Comparison of ENCODE assay signal across 21 cellular contexts in the genomic region with DNA sequence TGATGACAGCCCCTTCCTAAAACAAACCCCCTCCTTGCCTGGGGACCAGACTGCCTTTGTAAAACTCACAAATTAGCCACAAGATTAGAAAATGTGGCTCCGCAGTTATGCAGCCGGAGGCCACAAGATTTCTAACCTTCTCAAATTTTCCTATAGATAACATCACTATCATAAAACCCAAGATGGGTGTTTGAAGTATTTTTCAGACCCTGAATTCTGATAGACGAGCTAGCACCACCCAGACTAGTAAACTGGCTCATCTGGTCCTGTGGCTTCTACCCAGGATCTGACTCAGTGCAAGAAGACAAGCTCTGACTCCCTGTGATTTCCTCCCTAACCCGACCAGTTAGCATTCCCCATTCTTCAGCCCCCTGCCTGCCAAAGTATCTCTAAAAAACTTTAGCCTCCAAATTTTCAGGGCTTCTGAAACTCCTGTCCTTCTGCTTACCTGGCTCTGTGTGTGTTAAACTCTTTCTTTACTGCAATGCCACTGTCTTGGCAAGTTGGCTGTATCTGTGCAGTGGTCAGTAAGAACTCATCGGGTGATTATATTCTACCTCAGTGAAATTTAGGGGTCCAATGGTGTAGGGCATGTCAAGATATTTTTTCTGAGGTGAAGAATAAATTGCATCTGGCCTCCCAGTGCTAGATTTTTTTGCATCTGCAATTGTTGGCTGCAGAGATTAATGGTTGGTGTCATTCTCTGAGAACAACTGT.
A peak's percentile ranks its signal among the peaks of the same experiment; 100 is the strongest.
DNase-seq lines count a peak whose midpoint lies in the region; ATAC-seq, FAIRE-seq and TF ChIP-seq lines count a peak whose summit lies in the region.
"Had no signal": no experiment of that assay in that cellular context is flagged by ENCODE, and none has a peak within 500 bp of the region (broad histone marks: within the 10 kb centered on the region; RNA-seq: fewer than 3 reads in every experiment).

No MANE protein-coding gene starts in this region.

- no peak overlapping the region for H3K4me3 Mint-ChIP-seq in activated T-cell treated with anti-CD3 and anti-CD28 coated beads, Interleukin-2, amount 50 U/mL, for 4 hours
- no peak overlapping the region for H3K4me3 Mint-ChIP-seq in activated T-cell treated with anti-CD3 and anti-CD28 coated beads, Interleukin-2, amount 50 U/mL, for 24 hours
- H3K4me3 Mint-ChIP-seq: activated T-helper 1 cell treated with anti-CD3 and anti-CD28 coated beads, Interleukin-12 subunit alpha, Interleukin-12 subunit beta, Interleukin-2, Interleukin-4 antibody, amounts not matched to agents 30 ng/mL and 10 ng/mL and 1 ng/mL, durations not matched to agents 14 hours and 24 hours and 36 hours; T-helper 17 cell had no signal

- no peak for TF ChIP-seq CTCF in bronchial epithelial cell (IDR thresholded peaks at IDR 0.05; ENCODE audit: insufficient read depth, low read length, severe bottlenecking)

- ATAC-seq in activated T-cell treated with anti-CD3 and anti-CD28 coated beads, Interleukin-2, amount 50 U/mL, for 4 hours: peak; percentile 75 to 87
- no peak for ATAC-seq in GM21381 (IDR thresholded peaks at IDR 0.05; ENCODE audit: unreplicated experiment)
- ATAC-seq: heart right ventricle, HepG2, Right ventricle myocardium inferior, T-helper 17 cell had no signal

- H3K4me1 Mint-ChIP-seq in activated T-cell treated with anti-CD3 and anti-CD28 coated beads, Interleukin-2, amount 50 U/mL, for 4 hours (ENCODE audit: low read depth): peaks cover 11% of the 10 kb centered on the region
- peaks cover 11% of the 10 kb centered on the region for H3K4me1 Mint-ChIP-seq in activated T-cell treated with anti-CD3 and anti-CD28 coated beads, Interleukin-2, amount 50 U/mL, for 24 hours (ENCODE audit: low read depth)
- H3K4me1 Mint-ChIP-seq: T-helper 17 cell had no signal

- no peak overlapping the region for H3K4me3 ChIP-seq in bronchial epithelial cell (ENCODE audit: low read depth, low read length)
- H3K4me3 ChIP-seq: coronary artery, heart right ventricle, ovary had no signal

- H3K9me3 Mint-ChIP-seq in activated T-cell treated with anti-CD3 and anti-CD28 coated beads, Interleukin-2, amount 50 U/mL, for 4 hours: peaks cover 15% of the 10 kb centered on the region
- peaks cover 7% of the 10 kb centered on the region for H3K9me3 Mint-ChIP-seq in activated T-cell treated with anti-CD3 and anti-CD28 coated beads, Interleukin-2, amount 50 U/mL, for 24 hours

- H3K27me3 Mint-ChIP-seq in activated T-cell treated with anti-CD3 and anti-CD28 coated beads, Interleukin-2, amount 50 U/mL, for 4 hours (ENCODE audit: low read depth): no peaks in the 10 kb centered on the region
- no peaks in the 10 kb centered on the region for H3K27me3 Mint-ChIP-seq in activated T-cell treated with anti-CD3 and anti-CD28 coated beads, Interleukin-2, amount 50 U/mL, for 24 hours
- H3K27me3 Mint-ChIP-seq: T-helper 17 cell had no signal

- H3K27ac Mint-ChIP-seq in activated T-cell treated with anti-CD3 and anti-CD28 coated beads, Interleukin-2, amount 50 U/mL, for 24 hours: no peak overlapping the region
- H3K27ac Mint-ChIP-seq: activated T-helper 1 cell treated with anti-CD3 and anti-CD28 coated beads, Interleukin-12 subunit alpha, Interleukin-12 subunit beta, Interleukin-2, Interleukin-4 antibody, amounts not matched to agents 30 ng/mL and 10 ng/mL and 1 ng/mL, durations not matched to agents 14 hours and 24 hours and 36 hours; T-helper 17 cell had no signal

- H3K36me3 ChIP-seq in bronchial epithelial cell (ENCODE audit: control insufficient read depth, insufficient read depth, low read length): no peaks in the 10 kb centered on the region
- H3K36me3 ChIP-seq: heart right ventricle, ovary had no signal

- no peak for DNase-seq in activated T-cell treated with anti-CD3 and anti-CD28 coated beads, Interleukin-2, amount 50 U/mL, for 4 hours
- DNase-seq in activated T-cell treated with anti-CD3 and anti-CD28 coated beads, Interleukin-2, amount 50 U/mL, for 24 hours: no peak
- peak; percentile 69 for DNase-seq in HT1080 (ENCODE audit: low read depth)
- peak; percentile 75 for DNase-seq in bronchial epithelial cell (ENCODE audit: low read depth)
- DNase-seq in stimulated activated CD8-positive, alpha-beta memory T cell treated with anti-CD3 and anti-CD28 coated beads, Interleukin-12 subunit alpha, Interleukin-12 subunit beta, amount 100 ng/mL, for 1 hour (ENCODE audit: low read depth): peak; percentile 5
- DNase-seq in OCI-M2 (lab: John Stamatoyannopoulos, UW; ENCODE audit: unreplicated experiment): no peak
- DNase-seq in SW480 (ENCODE audit: low spot score): no peak
- DNase-seq: Caco-2, erythroblast, heart right ventricle, kidney glomerular epithelial cell, ovary, T-helper 17 cell had no signal

- FAIRE-seq in bronchial epithelial cell (lab: Jason Lieb, UNC): no peak
- FAIRE-seq: astrocyte, GM18507, HepG2, urothelium cell line had no signal

- H3K36me3 Mint-ChIP-seq in activated T-cell treated with anti-CD3 and anti-CD28 coated beads, Interleukin-2, amount 50 U/mL, for 4 hours (ENCODE audit: insufficient read depth): no peaks in the 10 kb centered on the region
- no peaks in the 10 kb centered on the region for H3K36me3 Mint-ChIP-seq in activated T-cell treated with anti-CD3 and anti-CD28 coated beads, Interleukin-2, amount 50 U/mL, for 24 hours (ENCODE audit: low read depth)

- no peaks in the 10 kb centered on the region for H3K27me3 ChIP-seq in bronchial epithelial cell (ENCODE audit: control insufficient read depth, insufficient read depth, low read length)
- H3K27me3 ChIP-seq: ovary had no signal

Comparison
In these comparisons a context has a peak if more than half of its experiments do, and no peak if none do; other contexts are left out.
1. DNase-seq: peak in HT1080 (single experiment), bronchial epithelial cell (single experiment) and stimulated activated CD8-positive, alpha-beta memory T cell treated with anti-CD3 and anti-CD28 coated beads, Interleukin-12 subunit alpha, Interleukin-12 subunit beta, amount 100 ng/mL, for 1 hour (single experiment); none in activated T-cell treated with anti-CD3 and anti-CD28 coated beads, Interleukin-2, amount 50 U/mL, for 4 hours (single experiment), activated T-cell treated with anti-CD3 and anti-CD28 coated beads, Interleukin-2, amount 50 U/mL, for 24 hours (single experiment), OCI-M2 (single experiment) and SW480 (single experiment).